27 cellular contexts compared by ENCODE assay signal in the genomic region with DNA sequence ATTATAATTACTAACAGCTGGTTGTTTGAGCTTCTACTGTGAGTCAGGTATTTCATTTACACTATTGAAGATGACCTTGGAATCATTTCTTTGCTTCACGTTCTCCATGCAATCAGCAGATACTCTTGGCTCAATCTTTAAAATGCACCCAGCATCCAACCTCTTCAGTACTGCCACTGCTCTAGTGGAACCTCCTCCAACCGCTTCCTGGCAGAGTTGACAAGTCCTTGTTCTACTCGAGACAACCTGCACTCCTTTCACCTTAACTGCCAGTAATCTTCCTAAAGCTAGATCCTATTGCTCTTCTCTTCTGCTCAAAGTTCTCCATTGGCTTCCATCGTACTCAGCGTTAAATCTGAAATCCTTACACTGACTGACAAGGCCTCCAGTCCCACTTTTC.
"Had no signal": no experiment of that assay in that cellular context is flagged by ENCODE, and none has a peak within 500 bp of the region (broad histone marks: within the 10 kb centered on the region; RNA-seq: fewer than 3 reads in every experiment).

No MANE protein-coding gene starts in this region.

- H3K4me1 ChIP-seq: parathyroid adenoma, psoas muscle, right lobe of liver, stomach, tibial artery, transverse colon, upper lobe of left lung, vagina had no signal

- DNase-seq: naive B cell; naive thymus-derived CD8-positive, alpha-beta T cell; nephron progenitor cell; nucleus accumbens; ovary; posterior cingulate gyrus; psoas muscle; right cardiac atrium; right lobe of liver; sigmoid colon; small intestine; stimulated activated CD4-positive, alpha-beta T cell treated with anti-CD3 and anti-CD28 coated beads, Interleukin-15, amount 100 ng/mL, for 24 hours; stimulated activated CD4-positive, alpha-beta T cell treated with anti-CD3 and anti-CD28 coated beads, Interleukin-2, amount 100 ng/mL, for 24 hours; stimulated activated CD4-positive, alpha-beta T cell treated with anti-CD3 and anti-CD28 coated beads, Interleukin-2, amount 100 ng/mL, for 48 hours; stimulated activated CD4-positive, alpha-beta T cell treated with anti-CD3 and anti-CD28 coated beads, Interleukin-4, amount 100 ng/mL, for 24 hours; stimulated activated naive B cell treated with anti-CD40 and anti-IgM and Interleukin-4, amounts not matched to agents 10 μg/mL and 1 μg/mL and 100 μg/mL, for 72 hours; stimulated activated naive CD4-positive, alpha-beta T cell treated with Interleukin-2 at 50 U/mL for 16 hours; stomach; tibial artery; transverse colon; upper lobe of left lung had no signal

- H3K4me3 ChIP-seq: ovary, psoas muscle, right lobe of liver, sigmoid colon, stomach, thoracic aorta, tibial artery, transverse colon, upper lobe of left lung, vagina had no signal

- H2AFZ ChIP-seq: parathyroid adenoma had no signal

- H3K9me3 ChIP-seq: neutrophil, ovary, psoas muscle, right lobe of liver, sigmoid colon, stomach, thoracic aorta, tibial artery, transverse colon, upper lobe of left lung, vagina had no signal

- H3K36me3 ChIP-seq: neutrophil, ovary, right lobe of liver, sigmoid colon, stomach, thoracic aorta, tibial artery, transverse colon, upper lobe of left lung, vagina had no signal

- H3K27ac ChIP-seq: neutrophil, ovary, parathyroid adenoma, psoas muscle, right lobe of liver, sigmoid colon, stomach, thoracic aorta, tibial artery, transverse colon, upper lobe of left lung, vagina had no signal

- ATAC-seq: naive thymus-derived CD8-positive, alpha-beta T cell; natural killer cell treated with Interleukin-12 subunit alpha and Interleukin-12 subunit beta and Interleukin-15 and Interleukin-18, amount 100 ng/mL, for 72 hours; psoas muscle; right cardiac atrium; right lobe of liver; stimulated activated effector memory CD8-positive, alpha-beta T cell treated with anti-CD3 and anti-CD28 coated beads, Interleukin-12 subunit alpha, Interleukin-12 subunit beta, amount 100 ng/mL, for 72 hours; stimulated activated naive B cell treated with anti-CD40 and anti-IgM and Interleukin-4, amounts not matched to agents 10 μg/mL and 1 μg/mL and 100 μg/mL, for 72 hours had no signal

- H3K79me2 ChIP-seq: parathyroid adenoma had no signal

- H3K27me3 ChIP-seq: neutrophil, ovary, right lobe of liver, sigmoid colon, tibial artery, transverse colon, upper lobe of left lung, vagina had no signal

- H3K9ac ChIP-seq: parathyroid adenoma had no signal
